In the genomic region with DNA sequence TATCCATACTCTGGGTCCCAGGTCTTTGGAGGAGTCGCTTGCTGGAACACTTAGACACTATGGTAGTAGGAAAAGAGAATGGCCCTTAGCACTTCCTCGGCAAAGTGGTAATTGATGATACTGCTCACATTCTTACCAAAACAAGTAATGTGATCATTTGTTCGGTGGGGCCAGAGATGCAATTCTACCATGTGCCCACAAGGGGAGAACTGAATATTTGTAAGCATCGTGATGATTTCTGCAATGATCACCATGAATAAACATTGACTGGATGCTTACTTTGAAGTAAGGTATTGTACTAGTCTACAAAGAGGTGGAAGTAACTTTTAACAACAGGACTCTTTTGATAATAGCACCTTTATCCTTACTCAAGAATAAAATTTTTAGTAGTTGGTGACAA, we compare ENCODE assay signal across 11 cellular contexts.
DNase-seq lines count a peak whose midpoint lies in the region; ATAC-seq, FAIRE-seq and TF ChIP-seq lines count a peak whose summit lies in the region.
"Had no signal": no experiment of that assay in that cellular context is flagged by ENCODE, and none has a peak within 500 bp of the region (broad histone marks: within the 10 kb centered on the region; RNA-seq: fewer than 3 reads in every experiment).

No MANE protein-coding gene starts in this region.

- TF ChIP-seq POLR2A in A549 (IDR thresholded peaks at IDR 0.05; ENCODE audit: low read length), result no peak

- WGBS in A549 (ENCODE audit: missing lambda C conversion rate), result 9% methylated on average over 4 of the region's 4 CpGs

- DNase-seq in A549 (ENCODE audit: low read depth in 1 of 2, low spot score in 1 of 2) (peak; percentile 29 to 37), Panc1 (ENCODE audit: low read depth, low spot score) (no peak), fibroblast of pulmonary artery (ENCODE audit: low read depth) (no peak), NCI-H146 treated with DMSO at 0.1 percent for 48 hours (lab: John Stamatoyannopoulos, UW; ENCODE audit: unreplicated experiment) (no peak), NCI-H1105 (lab: John Stamatoyannopoulos, UW) (no peak), SK-N-DZ (ENCODE audit: low spot score) (no peak)
- DNase-seq in activated CD4-positive, alpha-beta T cell treated with anti-CD3 and anti-CD28 coated beads for 4 hours, result no peak
- DNase-seq: CD8-positive, alpha-beta memory T cell; NK-92 treated with Interleukin-12 subunit alpha and Interleukin-12 subunit beta, amount 100 ng/mL, for 24 hours had no signal

- ATAC-seq in A549 (peak; percentile 24 to 51; a peak in 4 of 6 replicates), Panc1 (no peak)
- ATAC-seq: activated CD4-positive, CD25-positive, alpha-beta regulatory T cell treated with anti-CD3 and anti-CD28 coated beads, Interleukin-2, amount 50 U/mL, for 24 hours had no signal

- BruUV-seq in Panc1 (replicated peaks; lab: Mats Ljungman, UMichigan), result no TSS peak

- H3K4me1 ChIP-seq in A549 (no peaks in the 10 kb centered on the region), Panc1 (ENCODE audit: control insufficient read depth, insufficient read depth, low read length) (no peaks in the 10 kb centered on the region)

- TF ChIP-seq EP300 in A549 (IDR thresholded peaks at IDR 0.05), result no peak

- H3K9me3 ChIP-seq in A549 (peaks cover 6% of the 10 kb centered on the region; the same call in 1 of the 3 replicates), Panc1 (ENCODE audit: control insufficient read depth, insufficient read depth, low read depth, low read length) (no peaks in the 10 kb centered on the region)

- CTCF ChIA-PET in A549 (lab: Yijun Ruan, JAX), result interaction anchor here (0.6 to 1.4 kb wide), 4 partner anchors 14 to 492 kb away, joined by 3 to 6 read pairs (median 3); no protein-coding TSS in a partner anchor
- CTCF ChIA-PET in Panc1 (lab: Charles Lee), result no interaction called here

- no peak for FAIRE-seq in A549 (lab: Jason Lieb, UNC)

- in situ Hi-C loops in Panc1 (cut with HindIII; ENCODE audit: low pct_unique_long_range_greater_than_20kb, low sequenced_read_pairs), result no loop called here

- peaks cover 7% of the 10 kb centered on the region for H3K27me3 ChIP-seq in Panc1 (ENCODE audit: control insufficient read depth, insufficient read depth, low read length)

- TF ChIP-seq CTCF in A549 (IDR thresholded peaks at IDR 0.05), result peak; percentile 20; the same call in 2 of the 3 replicates
- peak; percentile 53 for TF ChIP-seq CTCF in GM12873 (IDR thresholded peaks at IDR 0.05; ENCODE audit: insufficient read depth, low read depth, low read length, missing control alignments)
- peak; percentile 43; the same call in 1 of the 2 replicates for TF ChIP-seq CTCF in Panc1 (IDR thresholded peaks at IDR 0.05)
- TF ChIP-seq CTCF in fibroblast of pulmonary artery (IDR thresholded peaks at IDR 0.05; ENCODE audit: low read length, missing control alignments), result peak; percentile 33

- H3K36me3 ChIP-seq in Panc1 (ENCODE audit: control insufficient read depth, insufficient read depth, low read length), result no peaks in the 10 kb centered on the region

- intact Hi-C loops in Panc1 (cut with micrococcal nuclease; ENCODE audit: unreplicated experiment), result no loop called here

- H3K27ac ChIP-seq in A549 (no peak overlapping the region), Panc1 (ENCODE audit: low read length) (no peak overlapping the region)

- POLR2A ChIA-PET in A549 (lab: Yijun Ruan, JAX) (no interaction called here), Panc1 (lab: Charles Lee) (no interaction called here)

- TF ChIP-seq RAD21 in A549 (conservative IDR thresholded peaks at IDR 0.05 in 1 of 2, IDR thresholded peaks at IDR 0.05 in 1 of 2), result no peak

- H3K4me3 ChIP-seq in A549, result no peak overlapping the region
- H3K4me3 ChIP-seq in Panc1 (ENCODE audit: low read depth in 2 of 2, low read length in 2 of 2), result no peak overlapping the region
- no peak overlapping the region for H3K4me3 ChIP-seq in fibroblast of pulmonary artery (replicated peaks; ENCODE audit: low read depth, low read length)

- no peak overlapping the region for H3K4me2 ChIP-seq in A549

TF ChIP-seq in A549, 52 proteins besides CTCF, POLR2A, EP300 and RAD21:
- TF ChIP-seq, protein P1, sequence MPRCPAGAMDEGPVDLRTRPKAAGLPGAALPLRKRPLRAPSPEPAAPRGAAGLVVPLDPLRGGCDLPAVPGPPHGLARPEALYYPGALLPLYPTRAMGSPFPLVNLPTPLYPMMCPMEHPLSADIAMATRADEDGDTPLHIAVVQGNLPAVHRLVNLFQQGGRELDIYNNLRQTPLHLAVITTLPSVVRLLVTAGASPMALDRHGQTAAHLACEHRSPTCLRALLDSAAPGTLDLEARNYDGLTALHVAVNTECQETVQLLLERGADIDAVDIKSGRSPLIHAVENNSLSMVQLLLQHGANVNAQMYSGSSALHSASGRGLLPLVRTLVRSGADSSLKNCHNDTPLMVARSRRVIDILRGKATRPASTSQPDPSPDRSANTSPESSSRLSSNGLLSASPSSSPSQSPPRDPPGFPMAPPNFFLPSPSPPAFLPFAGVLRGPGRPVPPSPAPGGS (IDR thresholded peaks at IDR 0.05), result no peak
- TF ChIP-seq NR3C1 (IDR thresholded peaks at IDR 0.05) (no peak), ZFP36 (IDR thresholded peaks at IDR 0.05; ENCODE audit: borderline replicate concordance, partially characterized antibody) (no peak), JUNB (IDR thresholded peaks at IDR 0.05) (no peak), ZNF302 (CRISPR knock-in tag; IDR thresholded peaks at IDR 0.05) (no peak), CBX8 (IDR thresholded peaks at IDR 0.05) (no peak), EHMT2 (IDR thresholded peaks at IDR 0.05; ENCODE audit: low read depth) (no peak), MAZ (IDR thresholded peaks at IDR 0.05; ENCODE audit: borderline replicate concordance, low read depth, low read length) (no peak), HOXA7 (CRISPR knock-in tag; IDR thresholded peaks at IDR 0.05) (no peak), ZSCAN20 (CRISPR knock-in tag; IDR thresholded peaks at IDR 0.05) (no peak)

Comparison
In these comparisons a context has a peak if more than half of its experiments do, and no peak if none do; other contexts are left out.
1. DNase-seq: peak in A549 (2 of 2); none in Panc1 (single experiment), fibroblast of pulmonary artery (single experiment), NCI-H146 treated with DMSO at 0.1 percent for 48 hours (single experiment), NCI-H1105 (single experiment), activated CD4-positive, alpha-beta T cell treated with anti-CD3 and anti-CD28 coated beads for 4 hours (0 of 2) and SK-N-DZ (single experiment).
2. Peak in every context shown above with its lines, with median percentiles within 50 percentile points of each other: CTCF ChIP-seq.